In the genomic region with DNA sequence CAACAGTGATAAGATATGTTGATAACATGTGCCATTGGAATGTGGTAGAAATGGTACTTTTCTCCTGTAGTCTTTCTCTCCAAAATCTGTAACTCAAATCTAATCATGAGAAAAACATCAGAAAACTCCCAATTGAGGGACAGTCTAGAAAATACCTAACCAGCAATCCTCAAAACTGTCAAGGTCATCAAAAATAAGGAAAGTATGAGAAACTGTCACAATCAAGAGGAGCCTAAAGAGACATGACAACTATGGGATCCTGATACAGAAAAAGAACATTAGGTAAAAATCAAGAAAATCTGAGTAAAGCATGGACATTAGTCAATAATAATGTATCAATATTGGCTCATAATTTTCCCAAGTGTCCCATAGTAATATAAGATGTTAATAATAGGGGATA, we compare ENCODE assay signal across 33 cellular contexts.
"Had no signal": no experiment of that assay in that cellular context is flagged by ENCODE, and none has a peak within 500 bp of the region (broad histone marks: within the 10 kb centered on the region; RNA-seq: fewer than 3 reads in every experiment).

No MANE protein-coding gene starts in this region.

- DNase-seq: activated B cell treated with CpG ODN at 0.5 μM for 24 hours; activated CD4-positive, alpha-beta memory T cell treated with anti-CD3 and anti-CD28 coated beads for 36 hours; activated CD4-positive, alpha-beta T cell treated with anti-CD3 and anti-CD28 coated beads for 4 hours; activated CD4-positive, alpha-beta T cell treated with anti-CD3 and anti-CD28 coated beads, Interleukin-2, amount 10 ng/mL, durations not matched to agents 24 days and 14 days; activated CD4-positive, alpha-beta T cell treated with anti-CD3 and anti-CD28 coated beads, Interleukin-2, amount 50 U/mL, for 1 hour; activated CD4-positive, alpha-beta T cell treated with anti-CD3 and anti-CD28 coated beads, Interleukin-2, amount 50 U/mL, for 4 hours; activated CD4-positive, CD25-positive, alpha-beta regulatory T cell treated with anti-CD3 and anti-CD28 coated beads, Interleukin-2, amount 50 U/mL, for 72 hours; activated CD8-positive, alpha-beta memory T cell treated with anti-CD3 and anti-CD28 coated beads, Interleukin-2, amount 50 U/mL, for 4 hours; activated CD8-positive, alpha-beta T cell treated with anti-CD3 and anti-CD28 coated beads for 36 hours; activated effector memory CD4-positive, alpha-beta T cell treated with anti-CD3 and anti-CD28 coated beads, Interleukin-2, amount 50 U/mL, for 16 hours; activated gamma-delta T cell treated with Interleukin-2 at 50 U/mL for 16 hours; activated naive CD4-positive, alpha-beta T cell; activated naive CD4-positive, alpha-beta T cell treated with anti-CD3 and anti-CD28 coated beads for 36 hours; activated naive CD4-positive, alpha-beta T cell treated with anti-CD3 and anti-CD28 coated beads, Interleukin-2, amount 50 U/mL, for 16 hours; activated naive CD8-positive, alpha-beta T cell treated with anti-CD3 and anti-CD28 coated beads for 36 hours; activated T-cell treated with anti-CD3 and anti-CD28 coated beads for 4 hours; activated T-cell treated with anti-CD3 and anti-CD28 coated beads, Interleukin-2, amount 50 U/mL, for 1 hour; activated T-cell treated with anti-CD3 and anti-CD28 coated beads, Interleukin-2, amount 50 U/mL, for 4 hours; activated T-cell treated with anti-CD3 and anti-CD28 coated beads, Interleukin-2, amount 50 U/mL, for 72 hours; adrenal gland; amniotic stem cell; aorta; body of pancreas; brain microvascular endothelial cell; central memory CD4-positive, alpha-beta T cell; T-helper 1 cell; T-helper 2 cell; T-helper 9 cell had no signal

- H3K27ac ChIP-seq: adrenal gland, body of pancreas, brain microvascular endothelial cell, breast epithelium, VCaP had no signal

- H3K9me3 ChIP-seq: adrenal gland, body of pancreas, breast epithelium had no signal

- FAIRE-seq: TTC549 had no signal

- H3K4me3 ChIP-seq: adrenal gland, body of pancreas, breast epithelium had no signal

- ATAC-seq: activated CD8-positive, alpha-beta T cell treated with anti-CD3 and anti-CD28 coated beads for 36 hours; activated naive CD4-positive, alpha-beta T cell treated with anti-CD3 and anti-CD28 coated beads, Interleukin-2, amount 50 U/mL, for 72 hours; activated T-cell treated with anti-CD3 and anti-CD28 coated beads, Interleukin-2, amount 50 U/mL, for 4 hours; activated T-cell treated with anti-CD3 and anti-CD28 coated beads, Interleukin-2, amount 50 U/mL, for 72 hours; activated T-helper 17 cell treated with anti-CD3 and anti-CD28 coated beads, Interleukin-2, amount 50 U/mL, for 72 hours; body of pancreas had no signal

- H3K36me3 ChIP-seq: adrenal gland, brain microvascular endothelial cell, breast epithelium had no signal

- H3K4me1 ChIP-seq: adrenal gland, body of pancreas, breast epithelium had no signal

- H3K27me3 ChIP-seq: adrenal gland, body of pancreas, brain microvascular endothelial cell had no signal
